ENCODE assay signal across 9 cellular contexts in genomic region chr12:123119808-123120207, GRCh38. TPM values are rescaled to one million over a fixed set of nuclear protein-coding genes. Genes with fewer than 3 reads are reported as not detected.
A peak's percentile ranks its signal among the peaks of the same experiment; 100 is the strongest.
DNase-seq lines count a peak whose midpoint lies in the region; ATAC-seq, FAIRE-seq and TF ChIP-seq lines count a peak whose summit lies in the region.
"Had no signal": no experiment of that assay in that cellular context is flagged by ENCODE, and none has a peak within 500 bp of the region (broad histone marks: within the 10 kb centered on the region; RNA-seq: fewer than 3 reads in every experiment).

No MANE protein-coding gene starts in this region.

- DNase-seq in T-cell, result peak in 20 of 34 experiments; percentile 6 to 46 (median 23)
- peak; percentile 69 for DNase-seq in germinal center (ENCODE audit: low spot score)
- no peak for DNase-seq in psoas muscle
- no peak for DNase-seq in NCI-H524 (lab: John Stamatoyannopoulos, UW)
- no peak for DNase-seq in HTR-8/SVneo (ENCODE audit: insufficient read length, low spot score)
- no peak for DNase-seq in SKM-1 (lab: John Stamatoyannopoulos, UW; ENCODE audit: unreplicated experiment)
- DNase-seq: left ventricle myocardium superior had no signal

- H3K4me3 Mint-ChIP-seq in T-cell, result peak overlapping the region in 1 of 3 donors; percentile 73

- CTCF ChIA-PET in T-cell (lab: Charles Lee), result no interaction called here

- 94 to 96% (median 95%) methylated on average over 7 of the region's 7 CpGs for WGBS in psoas muscle, 3 donors

- no peaks in the 10 kb centered on the region for H3K9me3 ChIP-seq in psoas muscle

- H3K36me3 Mint-ChIP-seq in T-cell, result no peaks in the 10 kb centered on the region

- no peak for TF ChIP-seq CTCF in psoas muscle (IDR thresholded peaks at IDR 0.05)

- H3K9me3 Mint-ChIP-seq in T-cell, result no peaks in the 10 kb centered on the region

- intact Hi-C loops in psoas muscle (cut with DNase I), result no loop called here

- H3K4me3 ChIP-seq in psoas muscle, result no peak overlapping the region

- POLR2A ChIA-PET in T-cell (lab: Charles Lee), result interaction anchor here in 1 of 2 donors (0.5 to 1.0 kb wide), 2 partner anchors 13 to 33 kb away, joined by 3 to 8 read pairs; no protein-coding TSS in a partner anchor

- peaks cover 13% of the 10 kb centered on the region for H3K4me1 ChIP-seq in psoas muscle

- ATAC-seq in GM18505 (IDR thresholded peaks at IDR 0.05; ENCODE audit: unreplicated experiment) (peak; percentile 69), HG02678 (IDR thresholded peaks at IDR 0.05; ENCODE audit: unreplicated experiment) (peak; percentile 83), T-cell (replicated peaks in 1 of 4) (peak; percentile 29 to 61 (median 39)), psoas muscle (no peak)
- ATAC-seq: left ventricle myocardium superior had no signal

- H3K27me3 ChIP-seq in psoas muscle (ENCODE audit: insufficient read depth in 3 of 3, low read length in 2 of 3), result peaks cover 0 to 2% (median 0%) of the 10 kb centered on the region in 3 donors

- H3K4me1 Mint-ChIP-seq in T-cell, result peaks cover 74 to 79% (median 76%) of the 10 kb centered on the region in 3 donors

- no peak for TF ChIP-seq POLR2A in GM18505 (IDR thresholded peaks at IDR 0.05; ENCODE audit: borderline replicate concordance, extremely low read depth, insufficient read depth, insufficient read length)

- H3K27ac Mint-ChIP-seq in T-cell, result peak overlapping the region; percentile 95 to 98

- H3K27ac ChIP-seq in psoas muscle, result no peak overlapping the region

- H3K27me3 Mint-ChIP-seq in T-cell, result no peaks in the 10 kb centered on the region

- H3K36me3 ChIP-seq in psoas muscle (ENCODE audit: insufficient read depth in 1 of 2, low read depth in 1 of 2), result no peaks in the 10 kb centered on the region

- FAIRE-seq in HTR-8/SVneo (lab: Jason Lieb, UNC), result no peak

RNA-seq across cellular contexts. Expression of gene PITPNM2, which starts 31.1 kb away (rescaled TPM):
- total RNA-seq in T-cell (10 to 100 TPM; 32.0 to 56.5 (median 34.8) TPM), psoas muscle (1 to 10 TPM; 4.6 to 7.4 (median 5.8) TPM)
- polyA plus RNA-seq in psoas muscle, result 1 to 10 TPM; 2.2 to 3.5 (median 3.0) TPM

Comparison
In these comparisons a context has a peak if more than half of its experiments do, and no peak if none do; other contexts are left out.
1. ATAC-seq: peak in GM18505 (single experiment), HG02678 (single experiment) and T-cell (4 of 4); none in psoas muscle (0 of 4).
2. DNase-seq: peak in T-cell (20 of 34) and germinal center (single experiment); none in psoas muscle (0 of 2), NCI-H524 (0 of 2), HTR-8/SVneo (single experiment) and SKM-1 (single experiment).